9 cellular contexts compared by ENCODE assay signal in genomic region chr1:201593200-201593828, GRCh38. TPM values are rescaled to one million over a fixed set of nuclear protein-coding genes. Genes with fewer than 3 reads are reported as not detected.
A peak's percentile ranks its signal among the peaks of the same experiment; 100 is the strongest.
DNase-seq lines count a peak whose midpoint lies in the region; TF ChIP-seq lines count a peak whose summit lies in the region.
"Had no signal": no experiment of that assay in that cellular context is flagged by ENCODE, and none has a peak within 500 bp of the region (broad histone marks: within the 10 kb centered on the region; RNA-seq: fewer than 3 reads in every experiment).

No MANE protein-coding gene starts in this region.

- H3K27ac Mint-ChIP-seq in activated naive CD4-positive, alpha-beta T cell treated with anti-CD3 and anti-CD28 coated beads for 36 hours: no peak overlapping the region
- H3K27ac Mint-ChIP-seq: activated naive CD4-positive, alpha-beta T cell treated with anti-CD3 and anti-CD28 coated beads, Interleukin-2, amount 50 U/mL, for 72 hours had no signal

- no peaks in the 10 kb centered on the region for H3K9me3 Mint-ChIP-seq in activated naive CD4-positive, alpha-beta T cell treated with anti-CD3 and anti-CD28 coated beads for 36 hours
- H3K9me3 Mint-ChIP-seq: activated naive CD4-positive, alpha-beta T cell treated with anti-CD3 and anti-CD28 coated beads, Interleukin-2, amount 50 U/mL, for 72 hours had no signal

- no peak overlapping the region for H3K4me3 Mint-ChIP-seq in activated naive CD4-positive, alpha-beta T cell treated with anti-CD3 and anti-CD28 coated beads for 36 hours

- H3K27ac ChIP-seq in dorsolateral prefrontal cortex: no peak overlapping the region

- no peaks in the 10 kb centered on the region for H3K36me3 Mint-ChIP-seq in activated naive CD4-positive, alpha-beta T cell treated with anti-CD3 and anti-CD28 coated beads for 36 hours (ENCODE audit: low read depth)
- H3K36me3 Mint-ChIP-seq: activated naive CD4-positive, alpha-beta T cell treated with anti-CD3 and anti-CD28 coated beads, Interleukin-2, amount 50 U/mL, for 72 hours had no signal

- peak; percentile 98 for DNase-seq in AG09319 (ENCODE audit: extremely low read depth, low read depth)
- DNase-seq in NB4 (ENCODE audit: low read depth): peak; percentile 67
- DNase-seq in cardiac fibroblast (ENCODE audit: low read depth in 2 of 2): peak; percentile 97 to 98
- peak; percentile 76 to 89 for DNase-seq in lung microvascular endothelial cell (ENCODE audit: low read depth in 2 of 2)
- no peak for DNase-seq in KG1 (lab: John Stamatoyannopoulos, UW)
- DNase-seq in activated naive CD4-positive, alpha-beta T cell treated with anti-CD3 and anti-CD28 coated beads for 36 hours: no peak
- DNase-seq in NCI-H2107 (lab: John Stamatoyannopoulos, UW): no peak
- DNase-seq in dorsolateral prefrontal cortex: no peak

- no peak for TF ChIP-seq POLR2A in NB4 (IDR thresholded peaks at IDR 0.05; ENCODE audit: extremely low read depth, insufficient read length)

- intact Hi-C loops in activated naive CD4-positive, alpha-beta T cell treated with anti-CD3 and anti-CD28 coated beads for 36 hours (cut with micrococcal nuclease): no loop called here
- intact Hi-C loops in dorsolateral prefrontal cortex (cut with DNase I): no loop called here

- TF ChIP-seq CTCF in AG09319 (IDR thresholded peaks at IDR 0.05; ENCODE audit: low read depth, low read length): no peak
- TF ChIP-seq CTCF in NB4 (IDR thresholded peaks at IDR 0.05; ENCODE audit: low read depth, low read length): no peak
- TF ChIP-seq CTCF in cardiac fibroblast (IDR thresholded peaks at IDR 0.05; ENCODE audit: low read depth, low read length): no peak
- no peak for TF ChIP-seq CTCF in dorsolateral prefrontal cortex (IDR thresholded peaks at IDR 0.05 in 54 of 56, conservative IDR thresholded peaks at IDR 0.05 in 2 of 56; ENCODE audit: low read depth in 1 of 56, partially characterized antibody in 56 of 56)

- H3K4me1 Mint-ChIP-seq in activated naive CD4-positive, alpha-beta T cell treated with anti-CD3 and anti-CD28 coated beads for 36 hours (ENCODE audit: low read depth): no peaks in the 10 kb centered on the region

- H3K27me3 Mint-ChIP-seq in activated naive CD4-positive, alpha-beta T cell treated with anti-CD3 and anti-CD28 coated beads for 36 hours (ENCODE audit: low read depth): no peaks in the 10 kb centered on the region

- H3K27me3 ChIP-seq in dorsolateral prefrontal cortex: no peaks in the 10 kb centered on the region

- H3K4me3 ChIP-seq in NB4 (ENCODE audit: low read depth, low read length) (no peak overlapping the region), cardiac fibroblast (replicated peaks in 1 of 2; ENCODE audit: low read depth in 2 of 2, low read length in 2 of 2) (no peak overlapping the region), dorsolateral prefrontal cortex (no peak overlapping the region)

- CTCF ChIA-PET in activated naive CD4-positive, alpha-beta T cell treated with anti-CD3 and anti-CD28 coated beads for 36 hours (lab: Charles Lee): no interaction called here

RNA-seq across cellular contexts. Expression of gene NAV1, which starts 54.4 kb away (rescaled TPM):
- total RNA-seq in lung microvascular endothelial cell: 1.6 and 5.9 TPM in 2 replicates
- 1 to 10 TPM in 1 of 2 experiments, under 1 TPM in 1; 0.62 to 1.2 TPM for total RNA-seq in activated naive CD4-positive, alpha-beta T cell treated with anti-CD3 and anti-CD28 coated beads for 36 hours
- 100 to 1,000 TPM in 17 of 120 experiments, 10 to 100 TPM in 103; 53.8 to 141 (median 77.6) TPM for total RNA-seq in dorsolateral prefrontal cortex

Comparison
In these comparisons a context has a peak if more than half of its experiments do, and no peak if none do; other contexts are left out.
1. DNase-seq: peak in AG09319 (single experiment), NB4 (single experiment), cardiac fibroblast (2 of 2) and lung microvascular endothelial cell (2 of 2); none in KG1 (single experiment), activated naive CD4-positive, alpha-beta T cell treated with anti-CD3 and anti-CD28 coated beads for 36 hours (single experiment), NCI-H2107 (single experiment) and dorsolateral prefrontal cortex (0 of 10).